Comparison of ENCODE assay signal across 13 cellular contexts in the genomic region with DNA sequence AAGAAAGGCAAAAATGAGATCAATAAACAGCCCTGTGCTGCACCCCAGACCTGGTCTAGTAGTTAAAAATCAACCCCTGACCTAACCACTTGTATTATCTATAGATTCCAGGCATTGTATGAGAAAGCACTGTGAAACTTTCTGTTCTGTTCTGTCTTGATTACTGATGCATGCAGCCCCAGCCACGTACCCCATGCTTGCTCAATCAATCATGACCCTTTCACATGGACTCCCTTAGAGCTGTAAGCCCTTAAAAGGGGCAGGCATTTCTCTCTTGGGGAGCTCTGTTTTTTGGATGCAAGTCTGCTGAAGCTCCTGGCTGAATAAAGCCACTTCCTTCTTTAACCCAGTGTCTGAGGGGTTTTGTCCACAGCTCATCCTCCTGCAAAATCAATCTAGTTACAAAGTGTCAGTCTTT. TPM values are rescaled to one million over a fixed set of nuclear protein-coding genes. Genes with fewer than 3 reads are reported as not detected.
A peak's percentile ranks its signal among the peaks of the same experiment; 100 is the strongest.
DNase-seq lines count a peak whose midpoint lies in the region; ATAC-seq, FAIRE-seq and TF ChIP-seq lines count a peak whose summit lies in the region.
"Had no signal": no experiment of that assay in that cellular context is flagged by ENCODE, and none has a peak within 500 bp of the region (broad histone marks: within the 10 kb centered on the region; RNA-seq: fewer than 3 reads in every experiment).

No MANE protein-coding gene starts in this region.

- no peaks in the 10 kb centered on the region for H4K20me1 ChIP-seq in PC-3 (ENCODE audit: low read length)
- H4K20me1 ChIP-seq: BLaER1 treated with 17β-estradiol and CSF1 and Interleukin-3, amounts not matched to agents 10 nM and 100 nM had no signal

- peaks cover 6% of the 10 kb centered on the region; the same call in 1 of the 2 replicates for H3K4me1 ChIP-seq in PC-3 (ENCODE audit: insufficient read depth, low read length)
- H3K4me1 ChIP-seq: BLaER1 treated with 17β-estradiol and CSF1 and Interleukin-3, amounts not matched to agents 10 nM and 100 nM; sigmoid colon had no signal

- ATAC-seq in GM18508 (IDR thresholded peaks at IDR 0.05; ENCODE audit: insufficient read depth, unreplicated experiment) (peak; percentile 95), GM21447 (IDR thresholded peaks at IDR 0.05; ENCODE audit: unreplicated experiment) (peak; percentile 98), HG03097 (IDR thresholded peaks at IDR 0.05; ENCODE audit: low FRiP score, unreplicated experiment) (peak; percentile 90), T-cell (replicated peaks in 1 of 4) (no peak), PC-3 (no peak)

- H3K4me3 ChIP-seq in PC-3 (ENCODE audit: low read length): no peak overlapping the region
- H3K4me3 ChIP-seq: sigmoid colon had no signal

- TF ChIP-seq CTCF in PC-3 (conservative IDR thresholded peaks at IDR 0.05; ENCODE audit: low read depth, low read length): no peak

- H3K9me2 ChIP-seq in PC-3 (replicated peaks; ENCODE audit: low read length): no peaks in the 10 kb centered on the region

- no peaks in the 10 kb centered on the region for H3K79me2 ChIP-seq in PC-3 (ENCODE audit: low read length)

- no peaks in the 10 kb centered on the region for H3K9me3 ChIP-seq in PC-3 (ENCODE audit: low read length)
- H3K9me3 ChIP-seq: sigmoid colon had no signal

- no peaks in the 10 kb centered on the region for H3F3A ChIP-seq in PC-3 (ENCODE audit: low read length, unreplicated experiment)

- intact Hi-C loops in PC-3 (cut with micrococcal nuclease): no loop called here

- no peak overlapping the region for H3K4me3 Mint-ChIP-seq in T-cell
- no peak overlapping the region for H3K4me3 Mint-ChIP-seq in T-helper 2 cell treated with Interferon-gamma antibody and Interleukin-4, amounts not matched to agents 5 μg/mL and 100 μg/mL, for 36 hours

- FAIRE-seq in RCC 7860 (lab: Jason Lieb, UNC): peak; percentile 89
- FAIRE-seq: H1 had no signal

- H3K27me3 ChIP-seq in PC-3 (ENCODE audit: low read length): no peaks in the 10 kb centered on the region
- H3K27me3 ChIP-seq: BLaER1 treated with 17β-estradiol and CSF1 and Interleukin-3, amounts not matched to agents 10 nM and 100 nM; brain microvascular endothelial cell; sigmoid colon had no signal

- H3K9me3 Mint-ChIP-seq in T-cell: no peaks in the 10 kb centered on the region
- H3K9me3 Mint-ChIP-seq in T-helper 2 cell treated with Interferon-gamma antibody and Interleukin-4, amounts not matched to agents 5 μg/mL and 100 μg/mL, for 36 hours: no peaks in the 10 kb centered on the region

- H3K36me3 ChIP-seq in PC-3 (ENCODE audit: low read depth, low read length): no peaks in the 10 kb centered on the region
- H3K36me3 ChIP-seq: BLaER1 treated with 17β-estradiol and CSF1 and Interleukin-3, amounts not matched to agents 10 nM and 100 nM; brain microvascular endothelial cell; sigmoid colon had no signal

- CTCF ChIA-PET in T-cell (lab: Charles Lee): no interaction called here
- CTCF ChIA-PET in PC-3 (lab: Charles Lee): no interaction called here

- H3K9ac ChIP-seq in PC-3 (ENCODE audit: low read length): no peak overlapping the region
- H3K9ac ChIP-seq: BLaER1 treated with 17β-estradiol and CSF1 and Interleukin-3, amounts not matched to agents 10 nM and 100 nM had no signal

- H3K36me3 Mint-ChIP-seq in T-cell: no peaks in the 10 kb centered on the region
- H3K36me3 Mint-ChIP-seq in T-helper 2 cell treated with Interferon-gamma antibody and Interleukin-4, amounts not matched to agents 5 μg/mL and 100 μg/mL, for 36 hours (ENCODE audit: low read depth): no peaks in the 10 kb centered on the region

- DNase-seq in RCC 7860 (ENCODE audit: low spot score) (peak; percentile 63), T-cell (no peak), PC-3 (no peak), epidermal melanocyte (ENCODE audit: insufficient read length, low spot score) (no peak)
- no peak for DNase-seq in T-helper 2 cell treated with Interferon-gamma antibody and Interleukin-4, amounts not matched to agents 5 μg/mL and 100 μg/mL, for 36 hours (ENCODE audit: low spot score)
- DNase-seq: brain microvascular endothelial cell, NCI-H1417 treated with DMSO at 0.1 percent for 48 hours, sigmoid colon had no signal

- H2AFZ ChIP-seq in PC-3 (ENCODE audit: low read length): no peak overlapping the region

- H3K27me3 Mint-ChIP-seq in T-cell: peaks cover 20 to 25% of the 10 kb centered on the region in 2 donors
- peaks cover 54% of the 10 kb centered on the region for H3K27me3 Mint-ChIP-seq in T-helper 2 cell treated with Interferon-gamma antibody and Interleukin-4, amounts not matched to agents 5 μg/mL and 100 μg/mL, for 36 hours (ENCODE audit: low read depth)

- POLR2A ChIA-PET in T-cell (lab: Charles Lee): no interaction called here
- POLR2A ChIA-PET in PC-3 (lab: Charles Lee; ENCODE audit: unreplicated experiment): interaction anchor here (0.6 kb wide), 1 partner anchor 14 kb away, joined by 4 read pairs; no protein-coding TSS in a partner anchor

- no peak overlapping the region for H3K4me2 ChIP-seq in PC-3 (ENCODE audit: low read length)
- H3K4me2 ChIP-seq: BLaER1 treated with 17β-estradiol and CSF1 and Interleukin-3, amounts not matched to agents 10 nM and 100 nM had no signal

- H3K27ac Mint-ChIP-seq in T-cell: no peak overlapping the region
- no peak overlapping the region for H3K27ac Mint-ChIP-seq in T-helper 2 cell treated with Interferon-gamma antibody and Interleukin-4, amounts not matched to agents 5 μg/mL and 100 μg/mL, for 36 hours

- no TSS peak for BruUV-seq in PC-3 (replicated peaks; lab: Mats Ljungman, UMichigan)

- H3K4me1 Mint-ChIP-seq in T-cell: no peaks in the 10 kb centered on the region
- no peaks in the 10 kb centered on the region for H3K4me1 Mint-ChIP-seq in T-helper 2 cell treated with Interferon-gamma antibody and Interleukin-4, amounts not matched to agents 5 μg/mL and 100 μg/mL, for 36 hours (ENCODE audit: low read depth)

- no peak overlapping the region for H3K27ac ChIP-seq in PC-3 (ENCODE audit: low read length)
- H3K27ac ChIP-seq: BLaER1 treated with 17β-estradiol and CSF1 and Interleukin-3, amounts not matched to agents 10 nM and 100 nM; brain microvascular endothelial cell; sigmoid colon had no signal

RNA-seq across cellular contexts. Expression of a gene that starts 24.2 kb away (rescaled TPM):
- total RNA-seq in T-cell (1 to 10 TPM in 2 of 5 donors, under 1 TPM in 3; 0.57 to 1.6 (median 0.83) TPM), PC-3 (2014; rRNA removed) (not detected in 2 replicates)

Comparison
In these comparisons a context has a peak if more than half of its experiments do, and no peak if none do; other contexts are left out.
1. ATAC-seq: peak in GM18508 (single experiment), GM21447 (single experiment) and HG03097 (single experiment); none in T-cell (0 of 4) and PC-3 (single experiment).